1 cellular context compared by ENCODE assay signal in the genomic region with DNA sequence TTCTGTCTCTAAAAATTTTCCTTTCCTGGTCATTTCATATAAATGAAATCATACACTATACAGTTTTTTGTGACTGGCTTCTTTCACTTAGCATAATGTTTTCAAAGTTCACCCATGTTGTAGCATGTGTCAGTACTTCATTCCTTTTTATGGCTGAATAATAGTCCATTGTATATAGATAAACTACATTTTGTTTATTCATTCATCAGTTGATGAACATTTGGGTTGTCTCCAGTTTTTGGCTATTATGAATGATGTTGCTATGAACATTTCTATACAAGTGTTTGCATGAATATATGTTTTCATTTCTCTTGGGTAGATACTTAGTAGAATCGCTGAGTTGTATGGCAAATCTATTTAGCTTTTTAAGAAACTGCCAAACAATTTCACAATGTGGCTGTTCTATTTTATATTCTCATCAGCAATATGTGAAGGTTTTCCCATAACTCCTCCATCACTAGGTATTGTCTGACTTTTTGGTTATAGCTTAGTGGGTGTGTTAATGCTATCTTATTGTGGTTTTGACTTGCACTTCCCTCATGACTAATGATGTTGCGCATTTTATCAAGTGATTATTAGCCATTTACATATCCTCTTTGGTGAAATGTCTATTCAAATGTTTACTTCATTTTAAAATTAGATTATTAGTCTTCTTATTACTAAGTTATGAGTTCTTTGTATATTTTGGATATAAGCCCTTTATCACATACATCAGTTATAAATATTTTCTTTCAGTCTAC.
TF ChIP-seq lines count a peak whose summit lies in the region.

No MANE protein-coding gene starts in this region.

TF ChIP-seq in A549, 52 proteins besides CTCF, POLR2A, EP300 and RAD21 (continued from another document):
- TF ChIP-seq, protein P1, sequence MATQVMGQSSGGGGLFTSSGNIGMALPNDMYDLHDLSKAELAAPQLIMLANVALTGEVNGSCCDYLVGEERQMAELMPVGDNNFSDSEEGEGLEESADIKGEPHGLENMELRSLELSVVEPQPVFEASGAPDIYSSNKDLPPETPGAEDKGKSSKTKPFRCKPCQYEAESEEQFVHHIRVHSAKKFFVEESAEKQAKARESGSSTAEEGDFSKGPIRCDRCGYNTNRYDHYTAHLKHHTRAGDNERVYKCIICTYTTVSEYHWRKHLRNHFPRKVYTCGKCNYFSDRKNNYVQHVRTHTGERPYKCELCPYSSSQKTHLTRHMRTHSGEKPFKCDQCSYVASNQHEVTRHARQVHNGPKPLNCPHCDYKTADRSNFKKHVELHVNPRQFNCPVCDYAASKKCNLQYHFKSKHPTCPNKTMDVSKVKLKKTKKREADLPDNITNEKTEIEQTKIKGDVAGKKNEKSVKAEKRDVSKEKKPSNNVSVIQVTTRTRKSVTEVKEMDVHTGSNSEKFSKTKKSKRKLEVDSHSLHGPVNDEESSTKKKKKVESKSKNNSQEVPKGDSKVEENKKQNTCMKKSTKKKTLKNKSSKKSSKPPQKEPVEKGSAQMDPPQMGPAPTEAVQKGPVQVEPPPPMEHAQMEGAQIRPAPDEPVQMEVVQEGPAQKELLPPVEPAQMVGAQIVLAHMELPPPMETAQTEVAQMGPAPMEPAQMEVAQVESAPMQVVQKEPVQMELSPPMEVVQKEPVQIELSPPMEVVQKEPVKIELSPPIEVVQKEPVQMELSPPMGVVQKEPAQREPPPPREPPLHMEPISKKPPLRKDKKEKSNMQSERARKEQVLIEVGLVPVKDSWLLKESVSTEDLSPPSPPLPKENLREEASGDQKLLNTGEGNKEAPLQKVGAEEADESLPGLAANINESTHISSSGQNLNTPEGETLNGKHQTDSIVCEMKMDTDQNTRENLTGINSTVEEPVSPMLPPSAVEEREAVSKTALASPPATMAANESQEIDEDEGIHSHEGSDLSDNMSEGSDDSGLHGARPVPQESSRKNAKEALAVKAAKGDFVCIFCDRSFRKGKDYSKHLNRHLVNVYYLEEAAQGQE (IDR thresholded peaks at IDR 0.05): no peak
- TF ChIP-seq KDM5A (IDR thresholded peaks at IDR 0.05): no peak
